34 cellular contexts compared by ENCODE assay signal in genomic region chr4:10205223-10205622, GRCh38.
DNase-seq lines count a peak whose midpoint lies in the region; ATAC-seq, FAIRE-seq and TF ChIP-seq lines count a peak whose summit lies in the region.
"Had no signal": no experiment of that assay in that cellular context is flagged by ENCODE, and none has a peak within 500 bp of the region (broad histone marks: within the 10 kb centered on the region; RNA-seq: fewer than 3 reads in every experiment).

No MANE protein-coding gene starts in this region.

- TF ChIP-seq CTCF in GM12878 (IDR thresholded peaks at IDR 0.05 in 2 of 3, conservative IDR thresholded peaks at IDR 0.05 in 1 of 3; ENCODE audit: control insufficient read depth in 2 of 3, extremely low read depth in 1 of 3, insufficient read depth in 1 of 3, low read depth in 3 of 3, low read length in 3 of 3): no peak
- TF ChIP-seq CTCF in keratinocyte (optimal IDR thresholded peaks at IDR 0.05 in 1 of 3, IDR thresholded peaks at IDR 0.05 in 1 of 3, conservative IDR thresholded peaks at IDR 0.05 in 1 of 3; ENCODE audit: extremely low read depth in 1 of 3, insufficient read depth in 2 of 3, low read length in 3 of 3): no peak

- no peaks in the 10 kb centered on the region for H3K4me1 Mint-ChIP-seq in T-helper 2 cell treated with Interferon-gamma antibody and Interleukin-4, amounts not matched to agents 5 μg/mL and 100 μg/mL, for 36 hours (ENCODE audit: low read depth)
- H3K4me1 Mint-ChIP-seq: activated CD4-positive, alpha-beta memory T cell treated with anti-CD3 and anti-CD28 coated beads, Interleukin-2, amount 10 ng/mL, durations not matched to agents 7 days and 5 days; activated T-helper 17 cell treated with anti-CD3 and anti-CD28 coated beads, Interleukin-2, amount 50 U/mL, for 72 hours; CD8-positive, alpha-beta memory T cell had no signal

- TF ChIP-seq POLR2A in GM12878 (IDR thresholded peaks at IDR 0.05; ENCODE audit: low read depth, low read length): no peak

- H3K27me3 Mint-ChIP-seq in T-helper 2 cell treated with Interferon-gamma antibody and Interleukin-4, amounts not matched to agents 5 μg/mL and 100 μg/mL, for 36 hours (ENCODE audit: low read depth): peaks cover 14% of the 10 kb centered on the region
- H3K27me3 Mint-ChIP-seq: activated T-helper 17 cell treated with anti-CD3 and anti-CD28 coated beads, Interleukin-2, amount 50 U/mL, for 72 hours had no signal

- H3K27ac Mint-ChIP-seq in T-helper 2 cell treated with Interferon-gamma antibody and Interleukin-4, amounts not matched to agents 5 μg/mL and 100 μg/mL, for 36 hours: no peak overlapping the region
- H3K27ac Mint-ChIP-seq: activated CD4-positive, alpha-beta memory T cell treated with anti-CD3 and anti-CD28 coated beads, Interleukin-2, amount 10 ng/mL, durations not matched to agents 7 days and 5 days; activated T-helper 17 cell treated with anti-CD3 and anti-CD28 coated beads, Interleukin-2, amount 50 U/mL, for 72 hours; CD8-positive, alpha-beta memory T cell; T-helper 1 cell treated with Interleukin-12 subunit alpha and Interleukin-12 subunit beta and Interleukin-4 antibody, amounts not matched to agents 30 μg/mL and 1 μg/mL, for 36 hours had no signal

- peak; percentile 77 for FAIRE-seq in HTR-8/SVneo (lab: Jason Lieb, UNC)
- FAIRE-seq in GM12878 (lab: Jason Lieb, UNC): no peak
- peak; percentile 36 for FAIRE-seq in keratinocyte (lab: Jason Lieb, UNC)
- FAIRE-seq: colon had no signal

- POLR2A ChIA-PET in GM12878 (lab: Charles Lee): no interaction called here

- peak; percentile 36 for DNase-seq in AG08395 (ENCODE audit: low spot score)
- no peak for DNase-seq in HTR-8/SVneo (ENCODE audit: insufficient read length, low spot score)
- no peak for DNase-seq in GM12878 (ENCODE audit: low read depth, low spot score)
- DNase-seq in keratinocyte (ENCODE audit: low read depth, low spot score): no peak
- no peak for DNase-seq in GDM1 (lab: John Stamatoyannopoulos, UW)
- DNase-seq in T-helper 2 cell treated with Interferon-gamma antibody and Interleukin-4, amounts not matched to agents 5 μg/mL and 100 μg/mL, for 36 hours (ENCODE audit: low spot score): no peak
- DNase-seq: 8988T; activated CD4-positive, alpha-beta memory T cell treated with anti-CD3 and anti-CD28 coated beads, Interleukin-2, amount 10 ng/mL, durations not matched to agents 7 days and 5 days; activated CD4-positive, alpha-beta T cell treated with anti-CD3 and anti-CD28 coated beads for 1 hour; activated CD8-positive, alpha-beta memory T cell treated with anti-CD3 and anti-CD28 coated beads, Interleukin-2, amount 50 U/mL, for 48 hours; activated naive CD4-positive, alpha-beta T cell treated with anti-CD3 and anti-CD28 coated beads, Interleukin-2, amount 50 U/mL, for 16 hours; amniotic stem cell; CD8-positive, alpha-beta memory T cell; DMS153; effector CD8-positive, alpha-beta T cell; erythroblast; foreskin melanocyte; GF-D8; HCEC 1CT; naive thymus-derived CD4-positive, alpha-beta T cell; NCI-H1105; NCI-H1930; NCI-H69; RPMI8226; stimulated activated CD4-positive, alpha-beta T cell treated with anti-CD3 and anti-CD28 coated beads, Interleukin-15, amount 100 ng/mL, for 24 hours; stimulated activated naive CD4-positive, alpha-beta T cell; uterus had no signal

- H3K27ac ChIP-seq in GM12878 (ENCODE audit: control insufficient read depth, insufficient read depth) (no peak overlapping the region), keratinocyte (ENCODE audit: control insufficient read depth, insufficient read depth, low read length) (no peak overlapping the region)
- H3K27ac ChIP-seq: prostate gland, uterus had no signal

- H3K27me3 ChIP-seq in GM12878 (replicated peaks in 1 of 2; ENCODE audit: control insufficient read depth in 2 of 2, insufficient read depth in 2 of 2, low read length in 1 of 2) (no peaks in the 10 kb centered on the region), keratinocyte (ENCODE audit: control insufficient read depth, extremely low read depth, insufficient read depth, low read length) (no peaks in the 10 kb centered on the region)
- H3K27me3 ChIP-seq: uterus had no signal

- H3K36me3 Mint-ChIP-seq in T-helper 2 cell treated with Interferon-gamma antibody and Interleukin-4, amounts not matched to agents 5 μg/mL and 100 μg/mL, for 36 hours (ENCODE audit: low read depth): no peaks in the 10 kb centered on the region
- H3K36me3 Mint-ChIP-seq: CD8-positive, alpha-beta memory T cell; naive thymus-derived CD4-positive, alpha-beta T cell had no signal

- H3K9me1 ChIP-seq in keratinocyte (ENCODE audit: control insufficient read depth, extremely low read depth, insufficient read depth, low read length): no peaks in the 10 kb centered on the region

- WGBS in GM12878 (ENCODE audit: insufficient coverage, insufficient replicate concordance, low lambda C conversion rate, missing lambda C conversion rate): 0% methylated on average over 1 of the region's 1 CpG

- no peaks in the 10 kb centered on the region for H3K9me3 ChIP-seq in GM12878 (replicated peaks; ENCODE audit: control insufficient read depth, insufficient read depth, low read length)
- no peaks in the 10 kb centered on the region for H3K9me3 ChIP-seq in keratinocyte (ENCODE audit: control insufficient read depth, low read depth, low read length)
- H3K9me3 ChIP-seq: prostate gland, uterus had no signal

- no peak overlapping the region for H3K4me3 ChIP-seq in GM12878
- H3K4me3 ChIP-seq in keratinocyte (ENCODE audit: control insufficient read depth in 2 of 3, extremely low read depth in 1 of 3, insufficient read depth in 2 of 3, low read depth in 1 of 3, low read length in 3 of 3): no peak overlapping the region
- H3K4me3 ChIP-seq: prostate gland, uterus had no signal

- H2AFZ ChIP-seq in GM12878 (ENCODE audit: control insufficient read depth, low read depth, low read length): no peak overlapping the region
- H2AFZ ChIP-seq in keratinocyte (ENCODE audit: control insufficient read depth, low read length): no peak overlapping the region

- H3K4me1 ChIP-seq in GM12878 (ENCODE audit: control insufficient read depth, insufficient read depth, low read length): no peaks in the 10 kb centered on the region
- H3K4me1 ChIP-seq in keratinocyte (ENCODE audit: control insufficient read depth, extremely low read depth, insufficient read depth, low read length): no peaks in the 10 kb centered on the region
- H3K4me1 ChIP-seq: prostate gland, uterus had no signal

- in situ Hi-C loops in GM12878 (cut with MboI): no loop called here

- no peak for TF ChIP-seq EP300 in GM12878 (IDR thresholded peaks at IDR 0.05; ENCODE audit: borderline replicate concordance in 1 of 2, control insufficient read depth in 1 of 2, low read depth in 2 of 2, low read length in 2 of 2)

- SMC1A ChIA-PET in GM12878 (lab: Charles Lee; ENCODE audit: uncharacterized antibody, unreplicated experiment): no interaction called here

- intact Hi-C loops in GM12878 (cut with micrococcal nuclease; ENCODE audit: unreplicated experiment): no loop called here

- no peak overlapping the region for H3K4me3 Mint-ChIP-seq in T-helper 2 cell treated with Interferon-gamma antibody and Interleukin-4, amounts not matched to agents 5 μg/mL and 100 μg/mL, for 36 hours
- H3K4me3 Mint-ChIP-seq: activated CD4-positive, alpha-beta memory T cell treated with anti-CD3 and anti-CD28 coated beads, Interleukin-2, amount 10 ng/mL, durations not matched to agents 7 days and 5 days; activated T-helper 17 cell treated with anti-CD3 and anti-CD28 coated beads, Interleukin-2, amount 50 U/mL, for 72 hours; CD8-positive, alpha-beta memory T cell; naive thymus-derived CD4-positive, alpha-beta T cell; T-helper 1 cell treated with Interleukin-12 subunit alpha and Interleukin-12 subunit beta and Interleukin-4 antibody, amounts not matched to agents 30 μg/mL and 1 μg/mL, for 36 hours had no signal

- no peaks in the 10 kb centered on the region for H3K79me2 ChIP-seq in GM12878 (ENCODE audit: control insufficient read depth, insufficient read depth, low read length)
- H3K79me2 ChIP-seq in keratinocyte (ENCODE audit: control insufficient read depth, insufficient read depth, low read length): no peaks in the 10 kb centered on the region

- H3K9ac ChIP-seq in GM12878 (ENCODE audit: control insufficient read depth, insufficient read depth, low read length) (no peak overlapping the region), keratinocyte (ENCODE audit: control insufficient read depth, extremely low read depth, insufficient read depth, low read length) (no peak overlapping the region)

- RAD21 ChIA-PET in GM12878 (lab: Charles Lee; ENCODE audit: unreplicated experiment): no interaction called here

- CTCF ChIA-PET in GM12878 (lab: Yijun Ruan, JAX): no interaction called here

- H3K4me2 ChIP-seq in GM12878 (ENCODE audit: control insufficient read depth, insufficient read depth): no peak overlapping the region
- H3K4me2 ChIP-seq in keratinocyte (ENCODE audit: control insufficient read depth, extremely low read depth, insufficient read depth, low read depth, low read length): no peak overlapping the region

- BruUV-seq in GM12878 (replicated peaks; lab: Mats Ljungman, UMichigan): no TSS peak

- H4K20me1 ChIP-seq in GM12878 (ENCODE audit: control insufficient read depth, insufficient read depth) (no peaks in the 10 kb centered on the region), keratinocyte (ENCODE audit: control insufficient read depth, extremely low read depth, insufficient read depth, low read length) (no peaks in the 10 kb centered on the region)

- ATAC-seq in GM12878 (no peak), GM19452 (IDR thresholded peaks at IDR 0.05; ENCODE audit: unreplicated experiment) (no peak), HG03097 (IDR thresholded peaks at IDR 0.05; ENCODE audit: low FRiP score, unreplicated experiment) (no peak)
- ATAC-seq: activated T-helper 17 cell treated with anti-CD3 and anti-CD28 coated beads, Interleukin-2, amount 50 U/mL, for 72 hours; left lobe of liver; naive thymus-derived CD4-positive, alpha-beta T cell had no signal

- dilution Hi-C loops in keratinocyte (cut with MboI; ENCODE audit: extremely low pct_ligation_motif_present, low sequenced_read_pairs): no loop called here

- no peak for TF ChIP-seq RAD21 in GM12878 (IDR thresholded peaks at IDR 0.05; ENCODE audit: insufficient read depth, low read depth, low read length)

- H3K9me3 Mint-ChIP-seq in T-helper 2 cell treated with Interferon-gamma antibody and Interleukin-4, amounts not matched to agents 5 μg/mL and 100 μg/mL, for 36 hours: no peaks in the 10 kb centered on the region
- H3K9me3 Mint-ChIP-seq: activated CD4-positive, alpha-beta memory T cell treated with anti-CD3 and anti-CD28 coated beads, Interleukin-2, amount 10 ng/mL, durations not matched to agents 7 days and 5 days; activated T-helper 17 cell treated with anti-CD3 and anti-CD28 coated beads, Interleukin-2, amount 50 U/mL, for 72 hours; T-helper 1 cell treated with Interleukin-12 subunit alpha and Interleukin-12 subunit beta and Interleukin-4 antibody, amounts not matched to agents 30 μg/mL and 1 μg/mL, for 36 hours had no signal

- H3K36me3 ChIP-seq in GM12878 (ENCODE audit: control insufficient read depth in 2 of 2, insufficient read depth in 2 of 2, low read length in 1 of 2) (no peaks in the 10 kb centered on the region), keratinocyte (ENCODE audit: control insufficient read depth in 2 of 2, extremely low read depth in 1 of 2, insufficient read depth in 2 of 2, low read length in 2 of 2) (no peaks in the 10 kb centered on the region)
- H3K36me3 ChIP-seq: prostate gland, uterus had no signal
